Comparison of ENCODE assay signal across 8 cellular contexts in genomic region chr10:102347236-102347828, GRCh38. TPM values are rescaled to one million over a fixed set of nuclear protein-coding genes. Genes with fewer than 3 reads are reported as not detected.
A peak's percentile ranks its signal among the peaks of the same experiment; 100 is the strongest.
DNase-seq lines count a peak whose midpoint lies in the region; ATAC-seq, FAIRE-seq and TF ChIP-seq lines count a peak whose summit lies in the region.

No MANE protein-coding gene starts in this region.

- POLR2A ChIA-PET in CD8-positive, alpha-beta T cell (lab: Charles Lee), result no interaction called here

- H3K36me3 ChIP-seq in CD8-positive, alpha-beta T cell (ENCODE audit: insufficient read depth, low read length), result peaks cover 1% of the 10 kb centered on the region
- H3K36me3 ChIP-seq in esophagus squamous epithelium (peaks cover 0 to 86% (median 4%) of the 10 kb centered on the region in 3 donors), pancreas (peaks cover 3 to 25% (median 3%) of the 10 kb centered on the region in 3 donors)

- H3K27ac ChIP-seq in CD8-positive, alpha-beta T cell (ENCODE audit: low read depth, low read length), result no peak overlapping the region
- H3K27ac ChIP-seq in esophagus squamous epithelium (no peak overlapping the region), pancreas (no peak overlapping the region)

- no peak for ATAC-seq in CD8-positive, alpha-beta T cell
- ATAC-seq in pancreas (peak; percentile 71 to 83 (median 80)), HG03039 (IDR thresholded peaks at IDR 0.05; ENCODE audit: unreplicated experiment) (no peak), HG03457 (IDR thresholded peaks at IDR 0.05; ENCODE audit: unreplicated experiment) (no peak)

- H3K27ac Mint-ChIP-seq in CD8-positive, alpha-beta T cell, result peak overlapping the region; percentile 52

- 64 to 79% methylated on average over 2 of the region's 2 CpGs for WGBS in esophagus squamous epithelium, 2 donors
- 65 to 74% methylated on average over 2 of the region's 2 CpGs for WGBS in pancreas, 2 donors

- H3K9me3 Mint-ChIP-seq in CD8-positive, alpha-beta T cell, result no peaks in the 10 kb centered on the region

- H3K36me3 Mint-ChIP-seq in CD8-positive, alpha-beta T cell, result peaks cover 64% of the 10 kb centered on the region

- no peak overlapping the region for H3K4me3 ChIP-seq in CD8-positive, alpha-beta T cell (ENCODE audit: low read depth, low read length)
- H3K4me3 ChIP-seq in esophagus squamous epithelium (no peak overlapping the region), pancreas (no peak overlapping the region)

- no peaks in the 10 kb centered on the region for H3K27me3 ChIP-seq in CD8-positive, alpha-beta T cell (ENCODE audit: insufficient read depth, low read length)
- H3K27me3 ChIP-seq in esophagus squamous epithelium (no peaks in the 10 kb centered on the region), pancreas (no peaks in the 10 kb centered on the region)

- no peak overlapping the region for H3K4me3 Mint-ChIP-seq in CD8-positive, alpha-beta T cell

- H3K9me3 ChIP-seq in CD8-positive, alpha-beta T cell (ENCODE audit: low read length), result no peaks in the 10 kb centered on the region
- no peaks in the 10 kb centered on the region for H3K9me3 ChIP-seq in esophagus squamous epithelium
- H3K9me3 ChIP-seq in pancreas, result no peaks in the 10 kb centered on the region

- H3K27me3 Mint-ChIP-seq in CD8-positive, alpha-beta T cell (ENCODE audit: low read depth), result no peaks in the 10 kb centered on the region

- CTCF ChIA-PET in CD8-positive, alpha-beta T cell (lab: Charles Lee), result interaction anchor here (1.3 to 18.6 kb wide), 2 partner anchors 19 to 116 kb away, joined by 3 to 375 read pairs; partner anchors contain the start of gene ELOVL3

- TF ChIP-seq CTCF in CD8-positive, alpha-beta T cell (IDR thresholded peaks at IDR 0.05), result no peak
- TF ChIP-seq CTCF in esophagus squamous epithelium (IDR thresholded peaks at IDR 0.05) (peak; percentile 25 to 75 (median 56)), pancreas (IDR thresholded peaks at IDR 0.05) (peak in 3 of 4 donors; percentile 17 to 41 (median 38))

- no peak for FAIRE-seq in pancreas (lab: Jason Lieb, UNC)

- intact Hi-C loops in CD8-positive, alpha-beta T cell (cut with DNase I, micrococcal nuclease), result loop anchor here in 1 of 2 experiments (1.0 kb wide), 1 partner anchor 118 kb away; no protein-coding TSS in a partner anchor
- intact Hi-C loops in esophagus squamous epithelium (cut with DNase I) (no loop called here), pancreas (cut with DNase I) (no loop called here)

- DNase-seq in CD8-positive, alpha-beta T cell, result no peak
- peak; percentile 71 for DNase-seq in HCEC 1CT
- peak; percentile 55 to 63 for DNase-seq in SHP77 (lab: John Stamatoyannopoulos, UW)
- DNase-seq in esophagus squamous epithelium (lab: John Stamatoyannopoulos, UW), result no peak
- peak in 5 of 6 donors; percentile 19 to 60 (median 33) for DNase-seq in pancreas
- DNase-seq in T-helper 1 cell, result no peak

- no peaks in the 10 kb centered on the region for H3K4me1 Mint-ChIP-seq in CD8-positive, alpha-beta T cell (ENCODE audit: low read depth)

- no peaks in the 10 kb centered on the region for H3K4me1 ChIP-seq in CD8-positive, alpha-beta T cell (ENCODE audit: insufficient read depth, low read length)
- H3K4me1 ChIP-seq in esophagus squamous epithelium (peaks cover 0 to 7% (median 0%) of the 10 kb centered on the region in 3 donors), pancreas (no peaks in the 10 kb centered on the region)

- TF ChIP-seq POLR2A in esophagus squamous epithelium (IDR thresholded peaks at IDR 0.05), result no peak

RNA-seq across cellular contexts. Expression of gene NFKB2, which starts 48.2 kb away (rescaled TPM):
- total RNA-seq in CD8-positive, alpha-beta T cell, result 100 to 1,000 TPM; 369 to 398 TPM
- total RNA-seq in esophagus squamous epithelium, result 10 to 100 TPM; 10.7 to 20.2 (median 15.6) TPM
- 10 to 100 TPM; 17.0 to 44.3 (median 22.0) TPM for total RNA-seq in pancreas
- polyA plus RNA-seq in pancreas, result 10 to 100 TPM; 44.7 to 58.0 TPM

Comparison
In these comparisons a context has a peak if more than half of its experiments do, and no peak if none do; other contexts are left out.
1. ATAC-seq: peak in pancreas (4 of 4); none in CD8-positive, alpha-beta T cell (single experiment), HG03039 (single experiment) and HG03457 (single experiment).
2. DNase-seq: peak in HCEC 1CT (single experiment), SHP77 (2 of 2) and pancreas (5 of 6); none in CD8-positive, alpha-beta T cell (0 of 7), esophagus squamous epithelium (single experiment) and T-helper 1 cell (0 of 5).
3. RNA of gene NFKB2, which starts 48.2 kb away (total RNA-seq): 369 to 398 TPM in CD8-positive, alpha-beta T cell; 17.0 to 44.3 TPM in pancreas and 10.7 to 20.2 TPM in esophagus squamous epithelium; every median in the first group is over 4 times any median in the second.